Comparison of ENCODE assay signal across 1 cellular context in the genomic region with DNA sequence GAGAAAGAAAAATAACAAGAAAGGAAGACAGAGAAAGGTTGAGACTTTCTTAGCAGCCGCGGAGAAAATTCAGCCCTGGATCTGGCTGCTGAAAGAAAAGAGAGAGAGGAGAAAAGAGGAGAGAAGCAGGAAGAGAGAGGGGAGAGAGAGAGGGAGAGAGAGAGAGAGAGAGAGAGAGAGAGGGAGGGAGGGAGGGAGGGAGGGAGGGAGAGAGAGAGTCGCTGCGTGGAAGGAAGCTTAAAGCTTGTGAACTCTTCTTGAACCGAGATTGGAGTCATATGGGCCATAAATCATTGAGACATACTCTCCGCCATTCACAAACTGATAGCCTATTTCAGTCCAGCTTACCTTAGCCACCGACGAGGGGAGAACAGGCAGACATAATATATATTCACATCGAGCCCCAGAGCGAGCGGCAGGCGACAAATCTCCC.
A peak's percentile ranks its signal among the peaks of the same experiment; 100 is the strongest.
TF ChIP-seq lines count a peak whose summit lies in the region.

No MANE protein-coding gene starts in this region.

TF ChIP-seq in H1, 55 proteins besides CTCF, POLR2A, EP300 and RAD21:
- TF ChIP-seq YY1 (IDR thresholded peaks at IDR 0.05; ENCODE audit: low read depth, low read length) (peak; percentile 31; the same call in 1 of the 2 replicates), EGR1 (IDR thresholded peaks at IDR 0.05; ENCODE audit: borderline replicate concordance, low read depth, low read length) (0 out of 2 replicates have a peak, but pooled peaks have one; percentile 17), SRF (IDR thresholded peaks at IDR 0.05; ENCODE audit: low read depth, low read length) (no peak), CBX8 (IDR thresholded peaks at IDR 0.05; ENCODE audit: borderline replicate concordance, low read depth, low read length) (0 out of 2 replicates have a peak, but pooled peaks have one; percentile 18)
